In the genomic region with DNA sequence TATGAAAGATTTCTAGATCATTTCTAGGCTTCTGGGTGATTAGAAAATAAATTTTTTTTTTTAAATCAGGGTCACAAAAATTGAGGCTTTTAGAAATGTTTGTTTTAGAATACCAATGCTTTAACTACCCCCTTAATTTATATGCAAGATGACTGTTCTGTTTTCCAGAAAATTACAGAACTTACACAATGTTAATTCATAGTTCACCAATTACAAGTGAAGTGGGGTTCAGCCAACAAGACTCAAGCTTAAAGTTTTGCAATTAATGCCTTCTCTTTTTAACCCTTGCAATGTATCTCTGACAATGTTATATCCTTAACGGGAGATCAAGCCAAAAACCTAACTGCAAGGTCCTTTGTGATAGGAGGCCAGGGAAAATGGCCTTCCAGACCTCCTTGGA, we compare ENCODE assay signal across 14 cellular contexts. TPM values are rescaled to one million over a fixed set of nuclear protein-coding genes. Genes with fewer than 3 reads are reported as not detected.
DNase-seq lines count a peak whose midpoint lies in the region; ATAC-seq and TF ChIP-seq lines count a peak whose summit lies in the region.
"Had no signal": no experiment of that assay in that cellular context is flagged by ENCODE, and none has a peak within 500 bp of the region (broad histone marks: within the 10 kb centered on the region; RNA-seq: fewer than 3 reads in every experiment).

No MANE protein-coding gene starts in this region.

- H3K27ac ChIP-seq in heart right ventricle: peak overlapping the region in 7 of 10 donors; percentile 55 to 74 (median 62)
- H3K27ac ChIP-seq in esophagus (ENCODE audit: low read depth in 2 of 2, low read length in 1 of 2): peak overlapping the region; percentile 68 to 84
- H3K27ac ChIP-seq in uterus: peak overlapping the region; percentile 91 to 98

- 68 to 69% methylated on average over 1 of the region's 1 CpG for WGBS in heart right ventricle, 2 donors
- WGBS in esophagus, 2 donors: 37 to 63% methylated on average over 1 of the region's 1 CpG

- no peaks in the 10 kb centered on the region for H3K36me3 Mint-ChIP-seq in nephron (ENCODE audit: low read depth)

- no peak for ATAC-seq in heart right ventricle
- ATAC-seq in Right ventricle myocardium superior (ENCODE audit: poor library complexity): no peak
- ATAC-seq in GM19328 (IDR thresholded peaks at IDR 0.05; ENCODE audit: unreplicated experiment): no peak

- peaks cover 57% of the 10 kb centered on the region for H3K4me1 Mint-ChIP-seq in nephron

- H3K27me3 Mint-ChIP-seq in nephron (ENCODE audit: low read depth): no peaks in the 10 kb centered on the region

- TF ChIP-seq CTCF in heart right ventricle (IDR thresholded peaks at IDR 0.05) (no peak), nephron (IDR thresholded peaks at IDR 0.05; ENCODE audit: unreplicated experiment in 3 of 3) (no peak), uterus (IDR thresholded peaks at IDR 0.05) (no peak)

- H3K36me3 ChIP-seq in heart right ventricle (peaks cover 0 to 28% (median 0%) of the 10 kb centered on the region in 9 donors), esophagus (ENCODE audit: control insufficient read depth in 2 of 2, insufficient read depth in 2 of 2, low read length in 1 of 2) (peaks cover 0 to 3% of the 10 kb centered on the region in 2 donors), uterus (no peaks in the 10 kb centered on the region)
- H3K36me3 ChIP-seq: right lobe of liver had no signal

- H3K9me3 ChIP-seq in heart right ventricle (no peaks in the 10 kb centered on the region), esophagus (ENCODE audit: control insufficient read depth in 2 of 2, insufficient read depth in 1 of 2, low read depth in 1 of 2, low read length in 1 of 2) (no peaks in the 10 kb centered on the region), uterus (no peaks in the 10 kb centered on the region)
- H3K9me3 ChIP-seq: mucosa of descending colon, right lobe of liver had no signal

- H3K9me3 Mint-ChIP-seq in nephron: no peaks in the 10 kb centered on the region
- H3K9me3 Mint-ChIP-seq: activated B cell treated with CpG ODN at 0.5 μM for 24 hours had no signal

- H3K4me3 ChIP-seq in heart right ventricle: peak overlapping the region in 3 of 10 donors; percentile 15 to 60 (median 47)
- no peak overlapping the region for H3K4me3 ChIP-seq in esophagus (ENCODE audit: low read depth in 1 of 2, low read length in 2 of 2)
- H3K4me3 ChIP-seq in uterus: peak overlapping the region in 1 of 2 donors; percentile 64
- H3K4me3 ChIP-seq: mucosa of descending colon, right lobe of liver had no signal

- intact Hi-C loops in heart right ventricle (cut with DNase I) (loop anchor here in 2 of 10 donors (5.0 to 10.0 kb wide), 2 partner anchors 39 to 216 kb away; no protein-coding TSS in a partner anchor), Right ventricle myocardium superior (cut with DNase I) (no loop called here), uterus (cut with DNase I; ENCODE audit: low total_unique reads) (no loop called here)

- H3K27ac Mint-ChIP-seq in nephron: peak overlapping the region in 2 of 3 experiments; percentile 91 to 98
- H3K27ac Mint-ChIP-seq: activated B cell treated with CpG ODN at 0.5 μM for 24 hours had no signal

- DNase-seq in heart right ventricle (no peak), Right ventricle myocardium superior (no peak), uterus (no peak), Kasumi-1 (lab: John Stamatoyannopoulos, UW) (no peak), NCI-H748 (lab: John Stamatoyannopoulos, UW; ENCODE audit: unreplicated experiment) (no peak)
- DNase-seq: activated B cell treated with CpG ODN at 0.5 μM for 24 hours, MV-4-11 had no signal

- peaks cover 7 to 51% (median 22%) of the 10 kb centered on the region in 9 donors for H3K4me1 ChIP-seq in heart right ventricle
- H3K4me1 ChIP-seq in esophagus (ENCODE audit: control insufficient read depth in 2 of 2, insufficient read depth in 2 of 2, low read length in 1 of 2): peaks cover 4 to 7% of the 10 kb centered on the region in 2 donors
- peaks cover 0 to 9% of the 10 kb centered on the region in 2 donors for H3K4me1 ChIP-seq in uterus
- H3K4me1 ChIP-seq: right lobe of liver had no signal

- H3K4me3 Mint-ChIP-seq in nephron: peak overlapping the region in 1 of 3 experiments; percentile 1
- H3K4me3 Mint-ChIP-seq: activated B cell treated with CpG ODN at 0.5 μM for 24 hours had no signal

- H3K27me3 ChIP-seq in heart right ventricle (no peaks in the 10 kb centered on the region), esophagus (ENCODE audit: control insufficient read depth in 1 of 2, insufficient read depth in 2 of 2, low read length in 2 of 2) (no peaks in the 10 kb centered on the region), uterus (no peaks in the 10 kb centered on the region)
- H3K27me3 ChIP-seq: right lobe of liver had no signal

- TF ChIP-seq POLR2A in uterus (IDR thresholded peaks at IDR 0.05): no peak

RNA-seq across cellular contexts. Expression of a gene that starts 5.6 kb away (rescaled TPM):
- total RNA-seq in heart right ventricle (10 to 100 TPM in 7 of 10 donors, 1 to 10 TPM in 3; 3.3 to 37.1 (median 14.1) TPM), Right ventricle myocardium superior (22.9 TPM), uterus (100 to 1,000 TPM in 1 of 4 donors, 10 to 100 TPM in 2, 1 to 10 TPM in 1; 6.2 to 117 (median 56.6) TPM)
- polyA plus RNA-seq in heart right ventricle (10 to 100 TPM; 15.0 to 15.3 TPM), esophagus (10 to 100 TPM in 1 of 2 donors, 1 to 10 TPM in 1; 6.5 to 27.8 TPM)
- total RNA-seq: A673, activated B cell treated with CpG ODN at 0.5 μM for 24 hours, epithelial cell of proximal tubule had no signal

RNA-seq across cellular contexts. Expression of a gene that starts 12.8 kb away (rescaled TPM):
- total RNA-seq in heart right ventricle (not detected), Right ventricle myocardium superior (not detected), uterus (not detected)
- polyA plus RNA-seq in heart right ventricle (not detected), esophagus (not detected)
- total RNA-seq: A673, activated B cell treated with CpG ODN at 0.5 μM for 24 hours, epithelial cell of proximal tubule, mucosa of descending colon, right lobe of liver had no signal
